Comparison of ENCODE assay signal across 19 cellular contexts in genomic region chr13:103638706-103639105, GRCh38.
DNase-seq lines count a peak whose midpoint lies in the region; ATAC-seq and TF ChIP-seq lines count a peak whose summit lies in the region.
"Had no signal": no experiment of that assay in that cellular context is flagged by ENCODE, and none has a peak within 500 bp of the region (broad histone marks: within the 10 kb centered on the region; RNA-seq: fewer than 3 reads in every experiment).

No MANE protein-coding gene starts in this region.

- no peaks in the 10 kb centered on the region for H3K36me3 ChIP-seq in right atrium auricular region
- H3K36me3 ChIP-seq: BE2C, HAP-1 had no signal

- H3K9me3 ChIP-seq in right atrium auricular region, result no peaks in the 10 kb centered on the region
- H3K9me3 ChIP-seq: BE2C, HAP-1 had no signal

- DNase-seq in Right ventricle myocardium superior (no peak), right atrium auricular region (ENCODE audit: low spot score) (no peak), NCI-H446 treated with DMSO at 0.1 percent for 48 hours (lab: John Stamatoyannopoulos, UW) (peak; percentile 33), NCI-H524 (lab: John Stamatoyannopoulos, UW) (peak; percentile 7 to 41), NCI-H82 treated with DMSO at 0.1 percent for 48 hours (lab: John Stamatoyannopoulos, UW; ENCODE audit: unreplicated experiment) (peak; percentile 21), posterior cingulate gyrus (no peak)
- DNase-seq in activated CD4-positive, alpha-beta T cell treated with anti-CD3 and anti-CD28 coated beads, Interleukin-2, amount 50 U/mL, for 48 hours, result no peak
- DNase-seq: ACHN; BE2C; C1 segment of cervical spinal cord; CD4-positive, CD25-positive, alpha-beta regulatory T cell; CD8-positive, alpha-beta memory T cell; COR-L47; DMS 273 treated with DMSO at 0.1 percent for 48 hours; DMS53; DND-41; EL; GM23248 had no signal

- intact Hi-C loops in Right ventricle myocardium superior (cut with DNase I) (no loop called here), posterior cingulate gyrus (cut with DNase I) (no loop called here)

- H3K27ac ChIP-seq in right atrium auricular region, result no peak overlapping the region
- H3K27ac ChIP-seq: GM23248 had no signal

- TF ChIP-seq CTCF in right atrium auricular region (IDR thresholded peaks at IDR 0.05), result no peak

- H3K27me3 ChIP-seq in right atrium auricular region, result no peaks in the 10 kb centered on the region
- H3K27me3 ChIP-seq: BE2C had no signal

- ATAC-seq in Right ventricle myocardium superior (ENCODE audit: poor library complexity), result peak; percentile 34

- no peaks in the 10 kb centered on the region for H3K4me1 ChIP-seq in right atrium auricular region
- H3K4me1 ChIP-seq: HAP-1 had no signal

- no peak overlapping the region for H3K4me3 ChIP-seq in right atrium auricular region
- H3K4me3 ChIP-seq: GM23248, HAP-1 had no signal

Comparison
In these comparisons a context has a peak if more than half of its experiments do, and no peak if none do; other contexts are left out.
1. DNase-seq: peak in NCI-H446 treated with DMSO at 0.1 percent for 48 hours (single experiment), NCI-H524 (2 of 2) and NCI-H82 treated with DMSO at 0.1 percent for 48 hours (single experiment); none in Right ventricle myocardium superior (single experiment), right atrium auricular region (single experiment), posterior cingulate gyrus (0 of 10) and activated CD4-positive, alpha-beta T cell treated with anti-CD3 and anti-CD28 coated beads, Interleukin-2, amount 50 U/mL, for 48 hours (0 of 2).